Comparison of ENCODE assay signal across 9 cellular contexts in the genomic region with DNA sequence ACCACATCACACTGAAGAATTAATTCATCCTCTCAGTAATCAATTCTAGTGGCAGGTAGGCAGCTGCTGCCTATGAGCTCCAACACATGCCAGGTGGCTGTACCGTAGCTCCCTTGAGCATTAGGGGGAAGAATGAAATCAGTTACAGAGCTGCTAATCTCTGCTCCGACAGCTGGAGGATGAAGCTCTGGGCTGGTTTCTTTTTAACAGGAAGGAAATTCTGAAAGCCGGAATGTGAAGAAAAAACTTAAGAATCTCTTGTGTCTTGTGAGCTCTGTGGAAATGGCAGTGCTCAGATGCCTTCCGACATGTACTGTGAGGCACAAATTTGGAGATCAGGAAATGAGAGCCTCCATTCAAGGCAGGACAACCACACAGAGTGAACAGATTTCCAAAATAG. TPM values are rescaled to one million over a fixed set of nuclear protein-coding genes. Genes with fewer than 3 reads are reported as not detected.
DNase-seq lines count a peak whose midpoint lies in the region; ATAC-seq and TF ChIP-seq lines count a peak whose summit lies in the region.
"Had no signal": no experiment of that assay in that cellular context is flagged by ENCODE, and none has a peak within 500 bp of the region (broad histone marks: within the 10 kb centered on the region; RNA-seq: fewer than 3 reads in every experiment).

No MANE protein-coding gene starts in this region.

- CTCF ChIA-PET in activated CD8-positive, alpha-beta T cell treated with anti-CD3 and anti-CD28 coated beads, Interleukin-2, amount 10 ng/mL, durations not matched to agents 7 days and 5 days (lab: Charles Lee): interaction anchor here (0.9 to 7.8 kb wide), 12 partner anchors 9 to 146 kb away, joined by 3 to 107 read pairs (median 4); no protein-coding TSS in a partner anchor

- H3K4me1 Mint-ChIP-seq in activated CD8-positive, alpha-beta T cell treated with anti-CD3 and anti-CD28 coated beads, Interleukin-2, amount 10 ng/mL, durations not matched to agents 7 days and 5 days (ENCODE audit: low read depth): peaks cover 35% of the 10 kb centered on the region
- H3K4me1 Mint-ChIP-seq in nephron progenitor cell: peaks cover 21% of the 10 kb centered on the region

- H3K9me3 Mint-ChIP-seq in activated CD8-positive, alpha-beta T cell treated with anti-CD3 and anti-CD28 coated beads, Interleukin-2, amount 10 ng/mL, durations not matched to agents 7 days and 5 days (ENCODE audit: insufficient read depth): no peaks in the 10 kb centered on the region
- H3K9me3 Mint-ChIP-seq in nephron progenitor cell: peaks cover 2% of the 10 kb centered on the region

- H3K27me3 Mint-ChIP-seq in activated CD8-positive, alpha-beta T cell treated with anti-CD3 and anti-CD28 coated beads, Interleukin-2, amount 10 ng/mL, durations not matched to agents 7 days and 5 days (ENCODE audit: low read depth): no peaks in the 10 kb centered on the region
- peaks cover 13% of the 10 kb centered on the region for H3K27me3 Mint-ChIP-seq in nephron progenitor cell (ENCODE audit: low read depth, poor library complexity)
- H3K27me3 Mint-ChIP-seq: activated CD4-positive, alpha-beta T cell treated with anti-CD3 and anti-CD28 coated beads for 36 hours had no signal

- H3K4me3 Mint-ChIP-seq in activated CD8-positive, alpha-beta T cell treated with anti-CD3 and anti-CD28 coated beads, Interleukin-2, amount 10 ng/mL, durations not matched to agents 7 days and 5 days: peak overlapping the region; percentile 52
- no peak overlapping the region for H3K4me3 Mint-ChIP-seq in nephron progenitor cell
- H3K4me3 Mint-ChIP-seq: activated CD4-positive, alpha-beta T cell treated with anti-CD3 and anti-CD28 coated beads for 36 hours had no signal

- TF ChIP-seq CTCF in nephron progenitor cell (IDR thresholded peaks at IDR 0.05): no peak

- ATAC-seq in activated CD8-positive, alpha-beta T cell treated with anti-CD3 and anti-CD28 coated beads, Interleukin-2, amount 10 ng/mL, durations not matched to agents 7 days and 5 days: no peak
- ATAC-seq in GM19463 (IDR thresholded peaks at IDR 0.05; ENCODE audit: unreplicated experiment) (no peak), GM21515 (IDR thresholded peaks at IDR 0.05; ENCODE audit: unreplicated experiment) (no peak)
- ATAC-seq: activated CD4-positive, alpha-beta T cell treated with anti-CD3 and anti-CD28 coated beads for 36 hours had no signal

- peak overlapping the region; percentile 32 for H3K27ac Mint-ChIP-seq in activated CD8-positive, alpha-beta T cell treated with anti-CD3 and anti-CD28 coated beads, Interleukin-2, amount 10 ng/mL, durations not matched to agents 7 days and 5 days
- peak overlapping the region; percentile 27 for H3K27ac Mint-ChIP-seq in nephron progenitor cell
- H3K27ac Mint-ChIP-seq: activated CD4-positive, alpha-beta T cell treated with anti-CD3 and anti-CD28 coated beads for 36 hours had no signal

- POLR2A ChIA-PET in activated CD8-positive, alpha-beta T cell treated with anti-CD3 and anti-CD28 coated beads, Interleukin-2, amount 10 ng/mL, durations not matched to agents 7 days and 5 days (lab: Charles Lee): interaction anchor here (0.9 kb wide), 1 partner anchor 58 kb away, joined by 3 read pairs; no protein-coding TSS in a partner anchor

- DNase-seq in GF-D8 (lab: John Stamatoyannopoulos, UW) (peak; percentile 66), NCI-H1436 treated with DMSO at 0.1 percent for 48 hours (lab: John Stamatoyannopoulos, UW) (peak; percentile 17), nephron progenitor cell (no peak), NCI-H526 treated with DMSO at 0.1 percent for 48 hours (lab: John Stamatoyannopoulos, UW) (no peak), nucleus accumbens (lab: John Stamatoyannopoulos, UW) (no peak)
- DNase-seq in activated CD8-positive, alpha-beta T cell treated with anti-CD3 and anti-CD28 coated beads, Interleukin-2, amount 10 ng/mL, durations not matched to agents 7 days and 5 days: no peak
- DNase-seq: activated CD4-positive, alpha-beta T cell treated with anti-CD3 and anti-CD28 coated beads for 36 hours had no signal

- no peaks in the 10 kb centered on the region for H3K36me3 Mint-ChIP-seq in activated CD8-positive, alpha-beta T cell treated with anti-CD3 and anti-CD28 coated beads, Interleukin-2, amount 10 ng/mL, durations not matched to agents 7 days and 5 days (ENCODE audit: low read depth)
- H3K36me3 Mint-ChIP-seq in nephron progenitor cell (ENCODE audit: low read depth): peaks cover 8% of the 10 kb centered on the region

RNA-seq across cellular contexts. Expression of a gene that starts 2.8 kb away (rescaled TPM):
- 1 to 10 TPM; 7.3 to 7.6 TPM for total RNA-seq in activated CD8-positive, alpha-beta T cell treated with anti-CD3 and anti-CD28 coated beads, Interleukin-2, amount 10 ng/mL, durations not matched to agents 7 days and 5 days

RNA-seq across cellular contexts. Expression of a gene that starts 33.6 kb away (rescaled TPM):
- not detected for total RNA-seq in activated CD8-positive, alpha-beta T cell treated with anti-CD3 and anti-CD28 coated beads, Interleukin-2, amount 10 ng/mL, durations not matched to agents 7 days and 5 days

Comparison
In these comparisons a context has a peak if more than half of its experiments do, and no peak if none do; other contexts are left out.
1. DNase-seq: peak in GF-D8 (single experiment) and NCI-H1436 treated with DMSO at 0.1 percent for 48 hours (single experiment); none in activated CD8-positive, alpha-beta T cell treated with anti-CD3 and anti-CD28 coated beads, Interleukin-2, amount 10 ng/mL, durations not matched to agents 7 days and 5 days (single experiment), nephron progenitor cell (single experiment), NCI-H526 treated with DMSO at 0.1 percent for 48 hours (single experiment) and nucleus accumbens (0 of 56).